In genomic region chr7:107973861-107974260, GRCh38 we compare ENCODE assay signal across 12 cellular contexts. TPM values are rescaled to one million over a fixed set of nuclear protein-coding genes. Genes with fewer than 3 reads are reported as not detected.
"Had no signal": no experiment of that assay in that cellular context is flagged by ENCODE, and none has a peak within 500 bp of the region (broad histone marks: within the 10 kb centered on the region; RNA-seq: fewer than 3 reads in every experiment).

No MANE protein-coding gene starts in this region.

- H3K9me3 ChIP-seq: right lobe of liver, testis had no signal

- ATAC-seq: right lobe of liver, T-helper 17 cell, WTC11 had no signal

- H3K4me3 ChIP-seq: right lobe of liver, testis had no signal

- H3K27me3 ChIP-seq: right lobe of liver, testis had no signal

- H3K27ac ChIP-seq: right lobe of liver had no signal

- DNase-seq: activated CD4-positive, alpha-beta T cell treated with anti-CD3 and anti-CD28 coated beads for 48 hours; activated CD8-positive, alpha-beta memory T cell treated with anti-CD3 and anti-CD28 coated beads for 24 hours; activated naive CD4-positive, alpha-beta T cell treated with anti-CD3 and anti-CD28 coated beads, Interleukin-2, amount 10 ng/mL, durations not matched to agents 7 days and 5 days; dermis blood vessel endothelial cell; mesenchymal stem cell; occipital lobe; right lobe of liver; stimulated activated naive CD4-positive, alpha-beta T cell treated with Interleukin-2 at 50 U/mL for 16 hours; T-helper 17 cell; testis had no signal

- FAIRE-seq: islet of Langerhans had no signal

RNA-seq across cellular contexts. Expression of gene LAMB1, which starts 29.1 kb away (rescaled TPM):
- total RNA-seq: T-helper 17 cell had no signal
